In genomic region chr12:50617657-50618056, GRCh38 we compare ENCODE assay signal across 17 cellular contexts.
"Had no signal": no experiment of that assay in that cellular context is flagged by ENCODE, and none has a peak within 500 bp of the region (broad histone marks: within the 10 kb centered on the region; RNA-seq: fewer than 3 reads in every experiment).

No MANE protein-coding gene starts in this region.

- H3K27ac ChIP-seq: heart left ventricle, parathyroid adenoma, psoas muscle, right lobe of liver, stomach, tibial artery, upper lobe of right lung, vagina had no signal

- H3K9me3 ChIP-seq: heart left ventricle, psoas muscle, right lobe of liver, stomach, tibial artery, upper lobe of right lung, vagina had no signal

- DNase-seq: effector memory CD8-positive, alpha-beta T cell; erythroblast; foreskin melanocyte; heart left ventricle; hippocampal formation; kidney glomerular epithelial cell; naive thymus-derived CD4-positive, alpha-beta T cell; nephron progenitor cell; psoas muscle; retina; right lobe of liver; stimulated activated naive CD4-positive, alpha-beta T cell; stomach; tibial artery; upper lobe of right lung had no signal

- H3K36me3 ChIP-seq: heart left ventricle, right lobe of liver, stomach, tibial artery, upper lobe of right lung, vagina had no signal

- ATAC-seq: effector memory CD8-positive, alpha-beta T cell; heart left ventricle; naive thymus-derived CD4-positive, alpha-beta T cell; psoas muscle; right lobe of liver; upper lobe of right lung had no signal

- H3K4me3 ChIP-seq: heart left ventricle, psoas muscle, right lobe of liver, stomach, tibial artery, upper lobe of right lung, vagina had no signal

- H3K27me3 ChIP-seq: heart left ventricle, right lobe of liver, stomach, tibial artery, upper lobe of right lung, vagina had no signal
